13 cellular contexts compared by ENCODE assay signal in the genomic region with DNA sequence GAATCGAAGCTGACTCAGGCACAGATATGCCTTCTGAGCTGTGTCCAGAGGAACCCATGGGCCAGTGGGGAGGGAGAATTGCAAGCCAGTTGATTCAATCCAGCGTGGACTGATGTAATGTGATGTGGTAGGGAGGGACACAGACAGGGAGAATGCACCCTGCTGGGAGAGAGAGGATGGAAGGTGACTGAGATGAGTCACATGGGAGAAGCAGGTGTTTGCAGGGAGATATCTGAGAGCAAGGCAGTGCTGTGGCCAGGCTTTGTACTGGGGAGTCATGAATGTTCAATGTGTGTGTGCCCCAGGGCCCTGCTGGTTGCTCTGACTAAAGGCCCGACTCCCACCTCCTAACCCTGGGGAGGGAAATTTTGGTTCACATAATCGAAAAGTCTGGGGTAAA.
DNase-seq lines count a peak whose midpoint lies in the region; ATAC-seq and TF ChIP-seq lines count a peak whose summit lies in the region.
"Had no signal": no experiment of that assay in that cellular context is flagged by ENCODE, and none has a peak within 500 bp of the region (broad histone marks: within the 10 kb centered on the region; RNA-seq: fewer than 3 reads in every experiment).

No MANE protein-coding gene starts in this region.

- H3K9me3 Mint-ChIP-seq in MCF 10A (ENCODE audit: unreplicated experiment): peaks cover 6% of the 10 kb centered on the region
- H3K9me3 Mint-ChIP-seq in natural killer cell: peaks cover 0 to 3% of the 10 kb centered on the region in 2 donors

- no peak for TF ChIP-seq POLR2A in breast epithelium (IDR thresholded peaks at IDR 0.05)

- H3K36me3 Mint-ChIP-seq in MCF 10A (ENCODE audit: insufficient read depth, unreplicated experiment) (no peaks in the 10 kb centered on the region), natural killer cell (no peaks in the 10 kb centered on the region)
- H3K36me3 Mint-ChIP-seq: CD4-positive, alpha-beta memory T cell had no signal

- no peaks in the 10 kb centered on the region for H3K36me3 ChIP-seq in breast epithelium
- no peaks in the 10 kb centered on the region for H3K36me3 ChIP-seq in right atrium auricular region
- H3K36me3 ChIP-seq: BE2C had no signal

- H3K27ac Mint-ChIP-seq in MCF 10A (ENCODE audit: low read depth, unreplicated experiment) (no peak overlapping the region), natural killer cell (no peak overlapping the region)
- H3K27ac Mint-ChIP-seq: CD4-positive, alpha-beta memory T cell; HFFc6 had no signal

- no TSS peak for BruUV-seq in MCF 10A (replicated peaks; lab: Mats Ljungman, UMichigan)

- TF ChIP-seq CTCF in MCF 10A (IDR thresholded peaks at IDR 0.05; ENCODE audit: unreplicated experiment) (no peak), breast epithelium (IDR thresholded peaks at IDR 0.05) (no peak), natural killer cell (IDR thresholded peaks at IDR 0.05) (no peak), right atrium auricular region (IDR thresholded peaks at IDR 0.05) (no peak)

- no peak for ATAC-seq in natural killer cell

- H3K4me1 Mint-ChIP-seq in MCF 10A (ENCODE audit: insufficient read depth, unreplicated experiment) (no peaks in the 10 kb centered on the region), natural killer cell (peaks cover 0 to 4% of the 10 kb centered on the region in 2 donors)
- H3K4me1 Mint-ChIP-seq: CD4-positive, alpha-beta memory T cell had no signal

- H3K27me3 Mint-ChIP-seq in MCF 10A (ENCODE audit: insufficient read depth, unreplicated experiment) (no peaks in the 10 kb centered on the region), natural killer cell (ENCODE audit: low read depth in 2 of 2) (peaks cover 0 to 11% of the 10 kb centered on the region in 2 donors)

- no peaks in the 10 kb centered on the region for H3K27me3 ChIP-seq in breast epithelium
- H3K27me3 ChIP-seq in right atrium auricular region: no peaks in the 10 kb centered on the region
- H3K27me3 ChIP-seq: BE2C had no signal

- POLR2A ChIA-PET in MCF 10A (lab: Yijun Ruan, JAX): no interaction called here

- peak; percentile 22 for DNase-seq in MCF 10A (ENCODE audit: unreplicated experiment)
- DNase-seq in breast epithelium (ENCODE audit: low spot score in 2 of 2): no peak
- peak; percentile 76 for DNase-seq in SW480 (ENCODE audit: low spot score)
- peak; percentile 34 for DNase-seq in kidney tubule cell (ENCODE audit: low spot score)
- no peak for DNase-seq in stimulated activated CD4-positive, alpha-beta T cell treated with anti-CD3 and anti-CD28 coated beads, Interleukin-2, amount 100 ng/mL, for 48 hours
- DNase-seq in natural killer cell: no peak
- no peak for DNase-seq in right atrium auricular region (ENCODE audit: low spot score)
- DNase-seq: BE2C; CD4-positive, alpha-beta memory T cell; GF-D8; HCEC 1CT; HFFc6 had no signal

- H3K4me3 Mint-ChIP-seq in MCF 10A (ENCODE audit: unreplicated experiment): no peak overlapping the region
- no peak overlapping the region for H3K4me3 Mint-ChIP-seq in natural killer cell
- H3K4me3 Mint-ChIP-seq: CD4-positive, alpha-beta memory T cell; HFFc6 had no signal

- no peaks in the 10 kb centered on the region for H3K4me1 ChIP-seq in breast epithelium
- H3K4me1 ChIP-seq in right atrium auricular region: no peaks in the 10 kb centered on the region
- H3K4me1 ChIP-seq: BE2C had no signal

- H3K27ac ChIP-seq in breast epithelium (no peak overlapping the region), right atrium auricular region (no peak overlapping the region)
- H3K27ac ChIP-seq: C4-2B had no signal

- no peaks in the 10 kb centered on the region for H3K9me3 ChIP-seq in breast epithelium
- no peaks in the 10 kb centered on the region for H3K9me3 ChIP-seq in right atrium auricular region
- H3K9me3 ChIP-seq: BE2C had no signal

- CTCF ChIA-PET in MCF 10A (lab: Yijun Ruan, JAX): no interaction called here

- intact Hi-C loops in MCF 10A (cut with micrococcal nuclease): no loop called here
- intact Hi-C loops in breast epithelium (cut with DNase I; ENCODE audit: low total_unique reads): no loop called here
- intact Hi-C loops in natural killer cell (cut with micrococcal nuclease): no loop called here

- no peak overlapping the region for H3K4me3 ChIP-seq in breast epithelium
- no peak overlapping the region for H3K4me3 ChIP-seq in right atrium auricular region

Comparison
In these comparisons a context has a peak if more than half of its experiments do, and no peak if none do; other contexts are left out.
1. DNase-seq: peak in MCF 10A (single experiment), SW480 (single experiment) and kidney tubule cell (single experiment); none in breast epithelium (0 of 2), stimulated activated CD4-positive, alpha-beta T cell treated with anti-CD3 and anti-CD28 coated beads, Interleukin-2, amount 100 ng/mL, for 48 hours (0 of 2), natural killer cell (single experiment) and right atrium auricular region (single experiment).